Comparison of ENCODE assay signal across 10 cellular contexts in the genomic region with DNA sequence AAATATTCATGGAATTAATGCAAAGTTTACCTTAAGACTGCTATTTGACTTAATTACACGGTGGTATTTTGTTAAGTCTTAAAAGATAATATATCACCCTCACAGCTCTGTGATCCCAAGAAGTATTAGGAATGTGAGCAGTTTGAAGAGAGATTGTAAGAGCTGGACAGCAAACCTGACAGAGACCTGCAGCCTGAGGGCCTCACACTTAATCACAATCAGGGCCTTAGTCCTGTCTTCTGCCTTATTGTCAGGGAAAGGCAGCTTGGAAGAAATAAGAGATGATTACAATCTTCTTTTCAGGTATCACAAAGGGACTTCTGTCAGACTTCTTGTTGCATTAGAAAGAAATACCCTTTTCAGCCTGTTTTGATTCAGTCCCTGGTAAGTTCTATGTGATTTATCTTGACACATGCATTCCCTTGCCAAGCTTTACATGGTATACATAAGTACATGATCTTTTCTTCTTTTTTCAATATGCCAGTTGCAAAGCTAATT.
"Had no signal": no experiment of that assay in that cellular context is flagged by ENCODE, and none has a peak within 500 bp of the region (broad histone marks: within the 10 kb centered on the region; RNA-seq: fewer than 3 reads in every experiment).

No MANE protein-coding gene starts in this region.

- DNase-seq: activated CD4-positive, alpha-beta T cell treated with anti-CD3 and anti-CD28 coated beads for 1 hour; activated gamma-delta T cell treated with Interleukin-2 at 50 U/mL for 16 hours; adrenal gland; effector CD4-positive, alpha-beta T cell; left cardiac atrium; lower lobe of right lung; midbrain; stimulated activated naive CD4-positive, alpha-beta T cell treated with Interleukin-2 at 50 U/mL for 16 hours; T1000; tibial artery had no signal
